17 cellular contexts compared by ENCODE assay signal in genomic region chr19:54998751-54999239, GRCh38. TPM values are rescaled to one million over a fixed set of nuclear protein-coding genes. Genes with fewer than 3 reads are reported as not detected.
DNase-seq lines count a peak whose midpoint lies in the region; ATAC-seq, FAIRE-seq and TF ChIP-seq lines count a peak whose summit lies in the region.
"Not testable (repeated sequence)": the region's sequence is repeated elsewhere in the genome, so short reads cannot be mapped to it uniquely, and the experiment has no call there.
"Had no signal": no experiment of that assay in that cellular context is flagged by ENCODE, and none has a peak within 500 bp of the region (broad histone marks: within the 10 kb centered on the region; RNA-seq: fewer than 3 reads in every experiment).

No MANE protein-coding gene starts in this region.

- H3K4me1 ChIP-seq in K562 (replicated peaks in 1 of 2; ENCODE audit: control insufficient read depth in 2 of 2, insufficient read depth in 2 of 2, low read length in 2 of 2) = peaks cover 3 to 13% of the 10 kb centered on the region in 2 experiments; a peak in 4 of 5 replicates

- FAIRE-seq in K562 (lab: Jason Lieb, UNC) = peak; percentile 65

- not testable (repeated sequence) for TF ChIP-seq EP300 in K562 (IDR thresholded peaks at IDR 0.05; ENCODE audit: low read length)

- H3K9me3 ChIP-seq in WERI-Rb-1 (ENCODE audit: severe bottlenecking); K562 (replicated peaks; ENCODE audit: control insufficient read depth, insufficient read depth, low read depth, low read length): not testable (repeated sequence)

- H2AFZ ChIP-seq in K562 (ENCODE audit: low read depth, low read length) = not testable (repeated sequence)

- TF ChIP-seq CTCF in WERI-Rb-1 (IDR thresholded peaks at IDR 0.05; ENCODE audit: low read depth, low read length); K562 (IDR thresholded peaks at IDR 0.05 in 2 of 3, conservative IDR thresholded peaks at IDR 0.05 in 1 of 3; ENCODE audit: insufficient read depth in 2 of 3, low read depth in 1 of 3, low read length in 3 of 3): not testable (repeated sequence)

- TF ChIP-seq POLR2A in K562 (conservative IDR thresholded peaks at IDR 0.05) = not testable (repeated sequence)

- H3K79me2 ChIP-seq in K562 (ENCODE audit: control insufficient read depth, insufficient read depth, low read length) = not testable (repeated sequence)

- not testable (repeated sequence) for H4K20me1 ChIP-seq in K562 (replicated peaks; ENCODE audit: control insufficient read depth, insufficient read depth, low read length)

- not testable (repeated sequence) for H3K27ac ChIP-seq in WERI-Rb-1
- peak overlapping the region; percentile 60; the same call in 2 of the 3 replicates for H3K27ac ChIP-seq in K562 (ENCODE audit: extremely low read depth, low read depth, low read length)

- H3K9me1 ChIP-seq in K562 (ENCODE audit: control insufficient read depth, insufficient read depth, low read length) = not testable (repeated sequence)

- 21% methylated on average over 16 of the region's 23 CpGs for WGBS in K562 (ENCODE audit: insufficient coverage, low coverage, missing lambda C conversion rate)

- TF ChIP-seq RAD21 in K562 (CRISPR knock-in tag; conservative IDR thresholded peaks at IDR 0.05 in 1 of 2, IDR thresholded peaks at IDR 0.05 in 1 of 2) = not testable (repeated sequence)

- peak; percentile 14 for DNase-seq in WERI-Rb-1
- peak in 1 of 4 experiments; percentile 26 for DNase-seq in K562 (ENCODE audit: extremely low read depth in 1 of 4, low spot score in 3 of 4)
- peak; percentile 38 for DNase-seq in cardiac septum (ENCODE audit: low spot score)

- H3K36me3 ChIP-seq in WERI-Rb-1 = not testable (repeated sequence)
- peaks cover 46% of the 10 kb centered on the region for H3K36me3 ChIP-seq in K562 (ENCODE audit: control insufficient read depth, insufficient read depth, low read length)

- in situ Hi-C loops in K562 (cut with MboI) = not testable (repeated sequence)

- H3K4me2 ChIP-seq in K562 (ENCODE audit: insufficient read depth, low read length) = not testable (repeated sequence)

- POLR2A ChIA-PET in K562 (lab: Yijun Ruan, JAX) = not testable (repeated sequence)

- not testable (repeated sequence) for BruUV-seq in K562 (replicated peaks; lab: Mats Ljungman, UMichigan)

- CTCF ChIA-PET in K562 (lab: Yijun Ruan, JAX; ENCODE audit: low intra/inter-chr PET ratio) = not testable (repeated sequence)

- not testable (repeated sequence) for H3K4me3 ChIP-seq in WERI-Rb-1 (ENCODE audit: low read depth, low read length); K562

- intact Hi-C loops in K562 (cut with micrococcal nuclease); cardiac septum (cut with DNase I): not testable (repeated sequence)

- H3K27me3 ChIP-seq in WERI-Rb-1 (ENCODE audit: insufficient read depth, low read depth, severe bottlenecking); K562 (ENCODE audit: control insufficient read depth in 2 of 2, insufficient read depth in 2 of 2, low read length in 2 of 2): not testable (repeated sequence)

- peak; percentile 64 for ATAC-seq in K562

- not testable (repeated sequence) for H3K9ac ChIP-seq in K562 (ENCODE audit: insufficient read depth in 1 of 2, low read depth in 2 of 2, low read length in 2 of 2)

TF ChIP-seq in K562, 482 proteins besides CTCF, POLR2A, EP300 and RAD21 (continues in another document):
- TF ChIP-seq CBFA2T2 (conservative IDR thresholded peaks at IDR 0.05) (peak; percentile 86), EP400 (IDR thresholded peaks at IDR 0.05) (peak; percentile 54), L3MBTL2 (IDR thresholded peaks at IDR 0.05) (peak; percentile 38; the same call in 1 of the 2 replicates), ATF3 (IDR thresholded peaks at IDR 0.05) (0 out of 2 replicates have a peak, but pooled peaks have one; percentile 12), SMARCA4 (IDR thresholded peaks at IDR 0.05) (peak; percentile 72), ZBTB17 (CRISPR knock-in tag; IDR thresholded peaks at IDR 0.05) (0 out of 2 replicates have a peak, but pooled peaks have one; percentile 50), TAL1 (IDR thresholded peaks at IDR 0.05) (peak; percentile 79), ARID1B (IDR thresholded peaks at IDR 0.05) (peak; percentile 87), SMAD4 (CRISPR knock-in tag; conservative IDR thresholded peaks at IDR 0.05) (0 out of 2 replicates have a peak, but pooled peaks have one; percentile 42), CXXC5 (CRISPR knock-in tag; IDR thresholded peaks at IDR 0.05) (peak; percentile 75), TCF3 (CRISPR knock-in tag; IDR thresholded peaks at IDR 0.05) (peak; percentile 82), MEIS2 (IDR thresholded peaks at IDR 0.05; ENCODE audit: partially characterized antibody) (peak; percentile 34), ATF7 (IDR thresholded peaks at IDR 0.05) (peak; percentile 22; the same call in 1 of the 2 replicates)
- TF ChIP-seq ATF3 (CRISPR knock-in tag; conservative IDR thresholded peaks at IDR 0.05) = not testable (repeated sequence)

RNA-seq across cellular contexts. Expression of gene NLRP2, which starts 32.6 kb away (rescaled TPM):
- total RNA-seq in K562 (2011; cell fraction: chromatin; rRNA removed; ENCODE audit: low replicate concordance) = 112 and 159 TPM in 2 replicates
- 75.3 and 84.4 TPM in 2 replicates for total RNA-seq in K562 (2011; cell fraction: nucleolus; rRNA removed)
- total RNA-seq in K562 (2011; cell fraction: nucleoplasm; rRNA removed) = 69.2 and 82.2 TPM in 2 replicates
- total RNA-seq in K562 (2014; rRNA removed) (21.6 and 22.2 TPM in 2 replicates), K562 (2014; rRNA removed; fragmentation: Illumina TruSeq; extraction: Trizol) (24.2 and 25.5 TPM in 2 replicates), K562 (2015; rRNA removed; fragmentation: Illumina TruSeq; extraction: Trizol) (17.3 and 18.5 TPM in 2 replicates), K562 (2021) (33.2 and 36.2 TPM in 2 replicates), cardiac septum (0.86 TPM)
- polyA plus RNA-seq in K562 (2011; rRNA removed) (59.3 and 65.5 TPM in 2 replicates), K562 (2014; fragmentation: Illumina TruSeq; extraction: Trizol) (25.1 and 28.1 TPM in 2 replicates), K562 (2014; fragmentation: Nextera tagmentation; extraction: Ambion mirVana) (10 to 100 TPM; 10.1 to 11.9 TPM), K562 (2014; rRNA removed) (25.0 and 29.9 TPM in 2 replicates)
- 28.5 and 40.0 TPM in 2 replicates for polyA plus RNA-seq in K562 (2011; cell fraction: cytosol; rRNA removed)
- polyA plus RNA-seq in K562 (2011; cell fraction: nucleus; rRNA removed) = 79.9 and 89.0 TPM in 2 replicates
- 19.8 and 24.8 TPM in 2 replicates for polyA plus RNA-seq in K562 (2012)
- 50.6 and 66.3 TPM in 2 replicates for polyA minus RNA-seq in K562 (2011; rRNA and poly(A)+ RNA removed)
- 22.9 and 31.5 TPM in 2 replicates for polyA minus RNA-seq in K562 (2011; cell fraction: cytosol; rRNA and poly(A)+ RNA removed)
- polyA minus RNA-seq in K562 (2011; cell fraction: nucleus; rRNA and poly(A)+ RNA removed) = 22.8 and 38.0 TPM in 2 replicates
- total RNA-seq: A172 had no signal
- polyA plus RNA-seq: BJ had no signal

RNA-seq across cellular contexts. Expression of gene GP6, which starts 39.3 kb away (rescaled TPM):
- 21.2 and 44.5 TPM in 2 replicates for total RNA-seq in K562 (2011; cell fraction: chromatin; rRNA removed; ENCODE audit: low replicate concordance)
- total RNA-seq in K562 (2011; cell fraction: nucleolus; rRNA removed) = 22.6 and 39.5 TPM in 2 replicates
- 29.0 and 50.9 TPM in 2 replicates for total RNA-seq in K562 (2011; cell fraction: nucleoplasm; rRNA removed)
- total RNA-seq in K562 (2014; rRNA removed) (9.7 and 14.7 TPM in 2 replicates), K562 (2014; rRNA removed; fragmentation: Illumina TruSeq; extraction: Trizol) (5.7 and 7.3 TPM in 2 replicates), K562 (2015; rRNA removed; fragmentation: Illumina TruSeq; extraction: Trizol) (3.1 and 3.2 TPM in 2 replicates), K562 (2021) (13.8 and 21.1 TPM in 2 replicates), cardiac septum (0.65 TPM)
- polyA plus RNA-seq in K562 (2011; rRNA removed) (4.6 and 15.8 TPM in 2 replicates), K562 (2014; fragmentation: Illumina TruSeq; extraction: Trizol) (19.6 and 26.5 TPM in 2 replicates), K562 (2014; fragmentation: Nextera tagmentation; extraction: Ambion mirVana) (1 to 10 TPM; 5.4 to 5.7 TPM), K562 (2014; rRNA removed) (12.4 and 17.5 TPM in 2 replicates)
- polyA plus RNA-seq in K562 (2011; cell fraction: cytosol; rRNA removed) = 4.3 and 28.1 TPM in 2 replicates
- 3.8 and 33.4 TPM in 2 replicates for polyA plus RNA-seq in K562 (2011; cell fraction: nucleus; rRNA removed)
- polyA plus RNA-seq in K562 (2012) = 6.4 and 10.7 TPM in 2 replicates
- polyA minus RNA-seq in K562 (2011; rRNA and poly(A)+ RNA removed) = 1.9 and 8.0 TPM in 2 replicates
- 3.7 and 9.2 TPM in 2 replicates for polyA minus RNA-seq in K562 (2011; cell fraction: cytosol; rRNA and poly(A)+ RNA removed)
- 1.9 and 6.6 TPM in 2 replicates for polyA minus RNA-seq in K562 (2011; cell fraction: nucleus; rRNA and poly(A)+ RNA removed)
- total RNA-seq: A673; Caco-2; CD8-positive, alpha-beta memory T cell had no signal
- polyA plus RNA-seq: AG04450; BJ; CD4-positive, alpha-beta memory T cell; CD4-positive, CD25-positive, alpha-beta regulatory T cell had no signal

RNA-seq across cellular contexts. Expression of gene NLRP7, which starts 51.5 kb away (rescaled TPM):
- 1.5 TPM in 1 of 2 replicates, not detected in the other for total RNA-seq in K562 (2011; cell fraction: chromatin; rRNA removed; ENCODE audit: low replicate concordance)
- 1.3 TPM in 1 of 2 replicates, not detected in the other for total RNA-seq in K562 (2011; cell fraction: nucleolus; rRNA removed)
- total RNA-seq in K562 (2011; cell fraction: nucleoplasm; rRNA removed) = 1.9 TPM in 1 of 2 replicates, not detected in the other
- total RNA-seq in K562 (2014; rRNA removed) (0.20 TPM in 1 of 2 replicates, not detected in the other), K562 (2014; rRNA removed; fragmentation: Illumina TruSeq; extraction: Trizol) (0.22 TPM in 1 of 2 replicates, not detected in the other), K562 (2015; rRNA removed; fragmentation: Illumina TruSeq; extraction: Trizol) (not detected in 2 replicates), K562 (2021) (0.18 TPM in 1 of 2 replicates, not detected in the other), cardiac septum (not detected)
- polyA plus RNA-seq in K562 (2011; rRNA removed) (0.13 and 0.19 TPM in 2 replicates), K562 (2014; fragmentation: Illumina TruSeq; extraction: Trizol) (0.03 and 0.12 TPM in 2 replicates), K562 (2014; fragmentation: Nextera tagmentation; extraction: Ambion mirVana) (under 1 TPM; 0.04 to 0.06 TPM), K562 (2014; rRNA removed) (not detected in 2 replicates)
- polyA plus RNA-seq in K562 (2011; cell fraction: cytosol; rRNA removed) = 0.07 TPM in 1 of 2 replicates, not detected in the other
- polyA plus RNA-seq in K562 (2011; cell fraction: nucleus; rRNA removed) = 0.16 and 0.18 TPM in 2 replicates
- polyA plus RNA-seq in K562 (2012) = 0.17 TPM in 1 of 2 replicates, not detected in the other
- 0.84 TPM in 1 of 2 replicates, not detected in the other for polyA minus RNA-seq in K562 (2011; rRNA and poly(A)+ RNA removed)
- polyA minus RNA-seq in K562 (2011; cell fraction: cytosol; rRNA and poly(A)+ RNA removed) = not detected in 2 replicates
- not detected in 2 replicates for polyA minus RNA-seq in K562 (2011; cell fraction: nucleus; rRNA and poly(A)+ RNA removed)
- total RNA-seq: A172; A673; Calu3; CD4-positive, alpha-beta memory T cell; CD4-positive, alpha-beta T cell; CD4-positive, CD25-positive, alpha-beta regulatory T cell; CD8-positive, alpha-beta memory T cell; CD8-positive, alpha-beta T cell; Daoy had no signal
- polyA plus RNA-seq: A549; AG04450; BJ; CD14-positive monocyte; CD4-positive, alpha-beta memory T cell; CD4-positive, CD25-positive, alpha-beta regulatory T cell; CD8-positive, alpha-beta memory T cell had no signal
